Comparison of ENCODE assay signal across 1 cellular context in genomic region chr9:115668506-115668905, GRCh38.
TF ChIP-seq lines count a peak whose summit lies in the region.

No MANE protein-coding gene starts in this region.

TF ChIP-seq in SK-N-SH, 30 proteins besides CTCF, POLR2A, EP300 and RAD21 (continued from another document):
- TF ChIP-seq SMC3 (IDR thresholded peaks at IDR 0.05; ENCODE audit: low read depth, low read length) = no peak
- TF ChIP-seq USF2 (IDR thresholded peaks at IDR 0.05; ENCODE audit: borderline replicate concordance, low read depth, low read length) = no peak
- peak; percentile 51 for TF ChIP-seq JUND (IDR thresholded peaks at IDR 0.05)
- TF ChIP-seq MXI1 (IDR thresholded peaks at IDR 0.05; ENCODE audit: low read depth, low read length) = no peak
- TF ChIP-seq, protein P1, sequence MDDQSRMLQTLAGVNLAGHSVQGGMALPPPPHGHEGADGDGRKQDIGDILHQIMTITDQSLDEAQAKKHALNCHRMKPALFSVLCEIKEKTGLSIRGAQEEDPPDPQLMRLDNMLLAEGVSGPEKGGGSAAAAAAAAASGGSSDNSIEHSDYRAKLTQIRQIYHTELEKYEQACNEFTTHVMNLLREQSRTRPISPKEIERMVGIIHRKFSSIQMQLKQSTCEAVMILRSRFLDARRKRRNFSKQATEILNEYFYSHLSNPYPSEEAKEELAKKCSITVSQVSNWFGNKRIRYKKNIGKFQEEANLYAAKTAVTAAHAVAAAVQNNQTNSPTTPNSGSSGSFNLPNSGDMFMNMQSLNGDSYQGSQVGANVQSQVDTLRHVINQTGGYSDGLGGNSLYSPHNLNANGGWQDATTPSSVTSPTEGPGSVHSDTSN (IDR thresholded peaks at IDR 0.05) = peak; percentile 27; the same call in 1 of the 2 replicates
- no peak for TF ChIP-seq RXRA (IDR thresholded peaks at IDR 0.05; ENCODE audit: borderline replicate concordance, low read depth)
- 0 out of 2 replicates have a peak, but pooled peaks have one; percentile 28 for TF ChIP-seq POLR2AphosphoS5 (IDR thresholded peaks at IDR 0.05; ENCODE audit: low read depth, low read length)
- no peak for TF ChIP-seq IRF3 (IDR thresholded peaks at IDR 0.05; ENCODE audit: low read depth, low read length)
- no peak for TF ChIP-seq RFX5 (IDR thresholded peaks at IDR 0.05; ENCODE audit: low read length)
- TF ChIP-seq FOXM1 (IDR thresholded peaks at IDR 0.05; ENCODE audit: low read depth) = no peak
- peak; percentile 65 for TF ChIP-seq TCF12 (IDR thresholded peaks at IDR 0.05)
- TF ChIP-seq YY1 (IDR thresholded peaks at IDR 0.05; ENCODE audit: low read depth) = no peak
- TF ChIP-seq SIN3A (IDR thresholded peaks at IDR 0.05; ENCODE audit: borderline replicate concordance, low read depth, low read length) = no peak
- TF ChIP-seq FOXJ3 (CRISPR knock-in tag; IDR thresholded peaks at IDR 0.05) = no peak
- no peak for TF ChIP-seq NFIC (IDR thresholded peaks at IDR 0.05; ENCODE audit: borderline replicate concordance)
- peak; percentile 53; the same call in 1 of the 2 replicates for TF ChIP-seq TEAD4 (IDR thresholded peaks at IDR 0.05; ENCODE audit: borderline replicate concordance, insufficient read depth)
- TF ChIP-seq EZH2phosphoT487 (IDR thresholded peaks at IDR 0.05; ENCODE audit: borderline replicate concordance, low read depth) = no peak
- TF ChIP-seq TAF1 (IDR thresholded peaks at IDR 0.05; ENCODE audit: borderline replicate concordance, low read depth, low read length) = no peak
- TF ChIP-seq CHD2 (IDR thresholded peaks at IDR 0.05; ENCODE audit: low read length, partially characterized antibody) = no peak
